Comparison of ENCODE assay signal across 21 cellular contexts in genomic region chr13:75896271-75896670, GRCh38.
"Had no signal": no experiment of that assay in that cellular context is flagged by ENCODE, and none has a peak within 500 bp of the region (broad histone marks: within the 10 kb centered on the region; RNA-seq: fewer than 3 reads in every experiment).

No MANE protein-coding gene starts in this region.

- H3K27ac ChIP-seq: heart left ventricle, right lobe of liver, spleen, upper lobe of left lung, VCaP had no signal

- DNase-seq: activated CD4-positive, alpha-beta memory T cell treated with anti-CD3 and anti-CD28 coated beads, Interleukin-2, amount 10 ng/mL, durations not matched to agents 7 days and 5 days; activated CD4-positive, alpha-beta T cell treated with anti-CD3 and anti-CD28 coated beads, Interleukin-2, amount 10 ng/mL, durations not matched to agents 24 days and 14 days; activated effector memory CD4-positive, alpha-beta T cell treated with Interleukin-2 at 50 U/mL for 16 hours; activated naive CD4-positive, alpha-beta T cell treated with anti-CD3 and anti-CD28 coated beads for 36 hours; activated naive CD8-positive, alpha-beta T cell treated with anti-CD3 and anti-CD28 coated beads, Interleukin-2, amount 10 ng/mL, durations not matched to agents 7 days and 5 days; activated T-cell treated with anti-CD3 and anti-CD28 coated beads, Interleukin-2, amount 50 U/mL, for 72 hours; anterior cingulate cortex; effector memory CD4-positive, alpha-beta T cell; heart left ventricle; kidney glomerular epithelial cell; left ventricle myocardium superior; mucosa of descending colon; naive thymus-derived CD4-positive, alpha-beta T cell; occipital lobe; right lobe of liver; spleen; stimulated activated CD4-positive, alpha-beta T cell treated with anti-CD3 and anti-CD28 coated beads, Interleukin-4, amount 100 ng/mL, for 24 hours; stimulated activated naive CD4-positive, alpha-beta T cell treated with Interleukin-2 at 50 U/mL for 16 hours; T-cell; upper lobe of left lung had no signal

- H3K9me3 ChIP-seq: mucosa of descending colon, right lobe of liver, spleen, upper lobe of left lung had no signal

- H3K4me3 ChIP-seq: heart left ventricle, mucosa of descending colon, right lobe of liver, spleen, upper lobe of left lung had no signal

- H3K36me3 ChIP-seq: heart left ventricle, right lobe of liver, spleen, upper lobe of left lung had no signal

- H3K27me3 ChIP-seq: heart left ventricle, right lobe of liver, upper lobe of left lung had no signal

- H3K4me1 ChIP-seq: heart left ventricle, right lobe of liver, spleen, upper lobe of left lung had no signal
